In the genomic region with DNA sequence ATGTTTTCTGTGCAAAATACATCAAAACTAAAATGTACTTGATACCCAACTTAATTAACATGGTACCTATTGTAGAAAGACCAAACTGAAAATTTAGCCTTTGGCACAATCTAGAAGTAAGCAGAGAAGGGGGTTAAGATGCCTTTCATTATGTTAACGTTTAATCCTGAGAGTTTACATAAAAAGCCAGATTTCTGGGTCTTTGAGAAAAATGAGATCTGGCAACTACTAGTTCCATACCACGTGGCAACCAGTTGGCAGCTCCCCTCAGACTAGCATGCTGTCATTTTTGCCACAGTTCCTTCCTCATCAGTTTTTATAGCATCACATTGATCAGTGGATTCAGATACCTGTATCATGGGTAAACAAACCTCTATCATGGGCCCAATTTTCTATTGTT, we compare ENCODE assay signal across 8 cellular contexts. TPM values are rescaled to one million over a fixed set of nuclear protein-coding genes. Genes with fewer than 3 reads are reported as not detected.
A peak's percentile ranks its signal among the peaks of the same experiment; 100 is the strongest.
DNase-seq lines count a peak whose midpoint lies in the region; ATAC-seq and TF ChIP-seq lines count a peak whose summit lies in the region.

No MANE protein-coding gene starts in this region.

- TF ChIP-seq POLR2A in heart left ventricle (IDR thresholded peaks at IDR 0.05), result no peak
- no peak for TF ChIP-seq POLR2A in gastrocnemius medialis (IDR thresholded peaks at IDR 0.05)

- H3K9me3 ChIP-seq in heart left ventricle (no peaks in the 10 kb centered on the region), gastrocnemius medialis (no peaks in the 10 kb centered on the region)

- CTCF ChIA-PET in RWPE1 (lab: Yijun Ruan, JAX), result interaction anchor here (0.6 to 0.7 kb wide), 2 partner anchors 10 to 141 kb away, joined by 3 to 6 read pairs; no protein-coding TSS in a partner anchor

- no peaks in the 10 kb centered on the region for H3K27me3 ChIP-seq in heart left ventricle
- no peaks in the 10 kb centered on the region for H3K27me3 ChIP-seq in gastrocnemius medialis

- no peak for DNase-seq in heart left ventricle
- DNase-seq in Right ventricle myocardium superior, result no peak
- peak; percentile 24 for DNase-seq in RWPE1 (ENCODE audit: low spot score)
- DNase-seq in epithelial cell of prostate (ENCODE audit: low read depth, low spot score), result no peak
- no peak for DNase-seq in gastrocnemius medialis
- no peak for DNase-seq in HuH-7.5 (ENCODE audit: low spot score)

- peak overlapping the region in 10 of 12 donors; percentile 58 to 94 (median 84) for H3K4me3 ChIP-seq in heart left ventricle
- peak overlapping the region in 2 of 4 donors; percentile 88 to 97 for H3K4me3 ChIP-seq in gastrocnemius medialis

- POLR2A ChIA-PET in RWPE1 (lab: Yijun Ruan, JAX; ENCODE audit: low non-redundant PET), result no interaction called here

- TF ChIP-seq CTCF in heart left ventricle (IDR thresholded peaks at IDR 0.05) (no peak), RWPE1 (conservative IDR thresholded peaks at IDR 0.05; ENCODE audit: low read depth) (no peak), gastrocnemius medialis (IDR thresholded peaks at IDR 0.05 in 4 of 5, conservative IDR thresholded peaks at IDR 0.05 in 1 of 5) (no peak)

- H3K27ac ChIP-seq in heart left ventricle (peak overlapping the region in 6 of 12 donors; percentile 1 to 99 (median 96)), RWPE1 (no peak overlapping the region), epithelial cell of prostate (peak overlapping the region; percentile 95), gastrocnemius medialis (peak overlapping the region; percentile 96 to 98 (median 98))

- ATAC-seq in heart left ventricle, result no peak
- ATAC-seq in Right ventricle myocardium superior (ENCODE audit: poor library complexity), result no peak
- ATAC-seq in gastrocnemius medialis, result no peak
- no peak for ATAC-seq in HG03442 (IDR thresholded peaks at IDR 0.05; ENCODE audit: unreplicated experiment)
- no peak for ATAC-seq in HG03280 (IDR thresholded peaks at IDR 0.05; ENCODE audit: unreplicated experiment)

- intact Hi-C loops in heart left ventricle (cut with DNase I), result loop anchor here in 4 of 10 donors (1.0 to 5.0 kb wide), 4 partner anchors 24 to 61 kb away; a partner anchor contains a TSS
- intact Hi-C loops in Right ventricle myocardium superior (cut with DNase I), result loop anchor here (10.0 kb wide), 1 partner anchor 64 kb away; a partner anchor contains a TSS
- intact Hi-C loops in gastrocnemius medialis (cut with DNase I; ENCODE audit: low total_unique reads), result no loop called here

- H3K4me1 ChIP-seq in heart left ventricle (peaks cover 9 to 60% (median 43%) of the 10 kb centered on the region in 12 donors), gastrocnemius medialis (peaks cover 36 to 42% of the 10 kb centered on the region in 2 donors)

- in situ Hi-C loops in gastrocnemius medialis (cut with MboI; ENCODE audit: low sequenced_read_pairs in 4 of 4), result loop anchor here in 1 of 4 donors (10.0 kb wide), 1 partner anchor 64 kb away; a partner anchor contains a TSS

- 11 to 21% (median 17%) methylated on average over 2 of the region's 2 CpGs for WGBS in heart left ventricle, 4 donors

- no peaks in the 10 kb centered on the region for H3K36me3 ChIP-seq in heart left ventricle
- no peaks in the 10 kb centered on the region for H3K36me3 ChIP-seq in gastrocnemius medialis

RNA-seq across cellular contexts. Expression of a gene that starts 1.5 kb away (rescaled TPM):
- total RNA-seq in heart left ventricle, result 10 to 100 TPM; 48.3 to 67.7 (median 55.6) TPM
- 10 to 100 TPM in 1 of 2 donors, 1 to 10 TPM in 1; 5.9 to 20.5 TPM for polyA plus RNA-seq in heart left ventricle
- total RNA-seq in Right ventricle myocardium superior, result 47.8 TPM
- 10 to 100 TPM; 56.1 to 74.0 (median 58.2) TPM for total RNA-seq in gastrocnemius medialis

RNA-seq across cellular contexts. Expression of a gene that starts 1.8 kb away (rescaled TPM):
- total RNA-seq in heart left ventricle (10 to 100 TPM; 28.8 to 45.3 (median 37.1) TPM), Right ventricle myocardium superior (42.3 TPM), gastrocnemius medialis (10 to 100 TPM; 26.0 to 40.6 (median 30.7) TPM)
- polyA plus RNA-seq in heart left ventricle, result 10 to 100 TPM; 21.4 to 30.8 TPM

RNA-seq across cellular contexts. Expression of a gene that starts 44.3 kb away (rescaled TPM):
- total RNA-seq in heart left ventricle, result 100 to 1,000 TPM in 1 of 9 donors, 10 to 100 TPM in 8; 11.0 to 102 (median 28.5) TPM
- polyA plus RNA-seq in heart left ventricle, result 10 to 100 TPM; 45.3 to 57.6 TPM
- total RNA-seq in Right ventricle myocardium superior, result 40.2 TPM
- total RNA-seq in gastrocnemius medialis, result 10 to 100 TPM; 11.9 to 42.8 (median 20.7) TPM
